ENCODE assay signal across 19 cellular contexts in the genomic region with DNA sequence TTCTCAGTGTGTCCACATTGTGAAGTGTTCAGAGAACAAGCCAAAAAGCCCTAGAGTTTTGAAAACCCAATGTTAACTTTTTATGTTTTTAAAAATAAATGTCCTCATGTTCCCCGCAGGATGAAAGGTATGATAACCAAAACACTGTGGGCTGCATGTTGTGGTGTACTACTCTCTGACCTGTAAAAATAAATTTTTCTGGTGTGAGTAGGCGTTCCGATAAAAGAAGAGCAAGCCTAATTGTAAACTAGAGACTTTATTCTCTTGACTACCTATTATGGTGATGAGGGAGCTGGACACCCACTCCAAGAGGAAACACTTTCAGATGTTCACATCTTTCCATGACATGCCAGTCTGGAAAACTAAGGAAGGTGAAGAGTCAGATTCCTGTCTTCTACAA. TPM values are rescaled to one million over a fixed set of nuclear protein-coding genes. Genes with fewer than 3 reads are reported as not detected.
DNase-seq lines count a peak whose midpoint lies in the region; TF ChIP-seq lines count a peak whose summit lies in the region.
"Had no signal": no experiment of that assay in that cellular context is flagged by ENCODE, and none has a peak within 500 bp of the region (broad histone marks: within the 10 kb centered on the region; RNA-seq: fewer than 3 reads in every experiment).

No MANE protein-coding gene starts in this region.

- peak overlapping the region; percentile 43 for H3K4me2 ChIP-seq in skeletal muscle satellite cell (ENCODE audit: low read length)

- H3K27ac Mint-ChIP-seq in CD8-positive, alpha-beta memory T cell: peak overlapping the region in 5 of 8 donors; percentile 5 to 55 (median 13)
- no peak overlapping the region for H3K27ac Mint-ChIP-seq in CD14-positive monocyte
- H3K27ac Mint-ChIP-seq: IgD-negative memory B cell had no signal

- no peaks in the 10 kb centered on the region for H3K9me3 Mint-ChIP-seq in CD8-positive, alpha-beta memory T cell
- H3K9me3 Mint-ChIP-seq in CD14-positive monocyte: peaks cover 0 to 4% (median 0%) of the 10 kb centered on the region in 7 donors

- H3K36me3 Mint-ChIP-seq in CD8-positive, alpha-beta memory T cell: peaks cover 20 to 33% (median 21%) of the 10 kb centered on the region in 3 donors
- peaks cover 37 to 46% of the 10 kb centered on the region in 2 donors for H3K36me3 Mint-ChIP-seq in CD14-positive monocyte
- H3K36me3 Mint-ChIP-seq: IgD-negative memory B cell had no signal

- H3K9me3 ChIP-seq in CD8-positive, alpha-beta memory T cell (ENCODE audit: low read length): no peaks in the 10 kb centered on the region
- H3K9me3 ChIP-seq in skeletal muscle satellite cell (replicated peaks; ENCODE audit: low read length): no peaks in the 10 kb centered on the region
- H3K9me3 ChIP-seq: SJCRH30 had no signal

- POLR2A ChIA-PET in CD8-positive, alpha-beta memory T cell (lab: Charles Lee): no interaction called here

- peaks cover 57 to 86% (median 80%) of the 10 kb centered on the region in 3 donors for H3K4me1 Mint-ChIP-seq in CD8-positive, alpha-beta memory T cell
- peaks cover 23% of the 10 kb centered on the region for H3K4me1 Mint-ChIP-seq in CD14-positive monocyte

- H3K27me3 ChIP-seq in CD8-positive, alpha-beta memory T cell (ENCODE audit: insufficient read depth, low read length, poor library complexity, severe bottlenecking): no peaks in the 10 kb centered on the region
- no peaks in the 10 kb centered on the region for H3K27me3 ChIP-seq in skeletal muscle satellite cell (ENCODE audit: control insufficient read depth, insufficient read depth, low read length)
- H3K27me3 ChIP-seq: SJCRH30 had no signal

- DNase-seq in CD8-positive, alpha-beta memory T cell: no peak
- peak; percentile 52 for DNase-seq in astrocyte of the hippocampus (ENCODE audit: low read depth, low spot score)
- DNase-seq in fibroblast of villous mesenchyme (ENCODE audit: low read depth): peak; percentile 82
- DNase-seq in DMS153 treated with DMSO at 0.1 percent for 48 hours (lab: John Stamatoyannopoulos, UW; ENCODE audit: unreplicated experiment): no peak
- no peak for DNase-seq in CD14-positive monocyte (ENCODE audit: low spot score)
- DNase-seq in inferior parietal cortex (ENCODE audit: extremely low spot score): no peak
- no peak for DNase-seq in NCI-H226
- DNase-seq: CD4-positive, alpha-beta memory T cell; GOT3; HCEC 1CT; MV-4-11; NCI-H1694; NCI-H2081; NCI-H2171; NCI-H524 treated with DMSO at 0.1 percent for 48 hours; OCI-M1; SJCRH30 had no signal

- intact Hi-C loops in CD14-positive monocyte (cut with micrococcal nuclease): no loop called here

- H3K27ac ChIP-seq in CD8-positive, alpha-beta memory T cell (ENCODE audit: low read depth, low read length): no peak overlapping the region
- H3K27ac ChIP-seq: SJCRH30 had no signal

- peaks cover 17% of the 10 kb centered on the region for H3K4me1 ChIP-seq in CD8-positive, alpha-beta memory T cell (ENCODE audit: insufficient read depth, low read length)
- H3K4me1 ChIP-seq in skeletal muscle satellite cell (ENCODE audit: control insufficient read depth, insufficient read depth, low read length): peaks cover 48% of the 10 kb centered on the region
- H3K4me1 ChIP-seq: SJCRH30 had no signal

- no peak overlapping the region for H3K4me3 ChIP-seq in CD8-positive, alpha-beta memory T cell (ENCODE audit: low read length)
- H3K4me3 ChIP-seq in fibroblast of villous mesenchyme (ENCODE audit: low read depth, low read length) (no peak overlapping the region), skeletal muscle satellite cell (ENCODE audit: low read length) (no peak overlapping the region)
- H3K4me3 ChIP-seq: SJCRH30 had no signal

- H3K4me3 Mint-ChIP-seq in CD8-positive, alpha-beta memory T cell: no peak overlapping the region
- no peak overlapping the region for H3K4me3 Mint-ChIP-seq in CD14-positive monocyte
- H3K4me3 Mint-ChIP-seq: CD4-positive, alpha-beta memory T cell; IgD-negative memory B cell had no signal

- CTCF ChIA-PET in CD8-positive, alpha-beta memory T cell (lab: Charles Lee): no interaction called here

- H3K27me3 Mint-ChIP-seq in CD8-positive, alpha-beta memory T cell: no peaks in the 10 kb centered on the region
- peaks cover 0 to 8% (median 1%) of the 10 kb centered on the region in 3 donors for H3K27me3 Mint-ChIP-seq in CD14-positive monocyte (ENCODE audit: low read depth in 3 of 3)
- H3K27me3 Mint-ChIP-seq: CD4-positive, alpha-beta memory T cell had no signal

- H3K36me3 ChIP-seq in CD8-positive, alpha-beta memory T cell (ENCODE audit: insufficient read depth, low read length): peaks cover under 1% of the 10 kb centered on the region
- peaks cover 21% of the 10 kb centered on the region for H3K36me3 ChIP-seq in skeletal muscle satellite cell (ENCODE audit: insufficient read depth, low read length)
- H3K36me3 ChIP-seq: SJCRH30 had no signal

- H3K9ac ChIP-seq in skeletal muscle satellite cell (ENCODE audit: low read depth, low read length): no peak overlapping the region

- TF ChIP-seq CTCF in fibroblast of villous mesenchyme (IDR thresholded peaks at IDR 0.05; ENCODE audit: insufficient read depth, low read depth, low read length) (no peak), CD14-positive monocyte (IDR thresholded peaks at IDR 0.05) (no peak)

RNA-seq across cellular contexts. Expression of a gene that starts 18.2 kb away (rescaled TPM):
- total RNA-seq in CD8-positive, alpha-beta memory T cell: 10 to 100 TPM; 34.4 to 35.6 TPM
- 289 TPM for polyA plus RNA-seq in CD8-positive, alpha-beta memory T cell
- total RNA-seq in fibroblast of villous mesenchyme: 1.3 and 5.2 TPM in 2 replicates
- total RNA-seq in skeletal muscle satellite cell (2012; rRNA removed): 29.2 and 31.2 TPM in 2 replicates
- 10 to 100 TPM; 72.8 to 90.4 TPM for polyA plus RNA-seq in CD14-positive monocyte

Comparison
In these comparisons a context has a peak if more than half of its experiments do, and no peak if none do; other contexts are left out.
1. DNase-seq: peak in astrocyte of the hippocampus (single experiment) and fibroblast of villous mesenchyme (single experiment); none in CD8-positive, alpha-beta memory T cell (0 of 5), DMS153 treated with DMSO at 0.1 percent for 48 hours (single experiment), CD14-positive monocyte (single experiment), inferior parietal cortex (single experiment) and NCI-H226 (single experiment).
2. H3K27ac Mint-ChIP-seq: peak in CD8-positive, alpha-beta memory T cell (5 of 8); none in CD14-positive monocyte (0 of 7).